2 cellular contexts compared by ENCODE assay signal in genomic region chr16:23549938-23550337, GRCh38.
A peak's percentile ranks its signal among the peaks of the same experiment; 100 is the strongest.
TF ChIP-seq lines count a peak whose summit lies in the region.

No MANE protein-coding gene starts in this region.

TF ChIP-seq in WTC11, 78 proteins besides CTCF, POLR2A, EP300 and RAD21:
- no peak for TF ChIP-seq ZNF423 (CRISPR knock-in tag; IDR thresholded peaks at IDR 0.05)
- TF ChIP-seq ZNF121 (CRISPR knock-in tag; IDR thresholded peaks at IDR 0.05) = peak; percentile 31; the same call in 1 of the 2 replicates
- no peak for TF ChIP-seq OVOL2 (CRISPR knock-in tag; IDR thresholded peaks at IDR 0.05; ENCODE audit: borderline replicate concordance)
- no peak for TF ChIP-seq HMGA2 (CRISPR knock-in tag; IDR thresholded peaks at IDR 0.05)
- no peak for TF ChIP-seq TCF7 (CRISPR knock-in tag; IDR thresholded peaks at IDR 0.05; ENCODE audit: low read depth)
- TF ChIP-seq GABPB1 (CRISPR knock-in tag; IDR thresholded peaks at IDR 0.05) = no peak
- TF ChIP-seq, protein P1, sequence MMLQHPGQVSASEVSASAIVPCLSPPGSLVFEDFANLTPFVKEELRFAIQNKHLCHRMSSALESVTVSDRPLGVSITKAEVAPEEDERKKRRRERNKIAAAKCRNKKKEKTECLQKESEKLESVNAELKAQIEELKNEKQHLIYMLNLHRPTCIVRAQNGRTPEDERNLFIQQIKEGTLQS (CRISPR knock-in tag; conservative IDR thresholded peaks at IDR 0.05) = no peak
- no peak for TF ChIP-seq HMGXB4 (CRISPR knock-in tag; IDR thresholded peaks at IDR 0.05)

TF ChIP-seq in K562, 482 proteins besides CTCF, POLR2A, EP300 and RAD21:
- TF ChIP-seq ZNF121 (CRISPR knock-in tag; conservative IDR thresholded peaks at IDR 0.05) = peak; percentile 76; the same call in 1 of the 2 replicates
- TF ChIP-seq ETV6 (IDR thresholded peaks at IDR 0.05; ENCODE audit: borderline replicate concordance in 1 of 2, low read depth in 2 of 2, low read length in 1 of 2) = no peak
- TF ChIP-seq ETV6 (CRISPR knock-in tag; IDR thresholded peaks at IDR 0.05; ENCODE audit: borderline replicate concordance) = no peak
- TF ChIP-seq ZNF76 (CRISPR knock-in tag; IDR thresholded peaks at IDR 0.05; ENCODE audit: borderline replicate concordance) = no peak
TF ChIP-seq in K562: peak in this region for 1.
